In the genomic region with DNA sequence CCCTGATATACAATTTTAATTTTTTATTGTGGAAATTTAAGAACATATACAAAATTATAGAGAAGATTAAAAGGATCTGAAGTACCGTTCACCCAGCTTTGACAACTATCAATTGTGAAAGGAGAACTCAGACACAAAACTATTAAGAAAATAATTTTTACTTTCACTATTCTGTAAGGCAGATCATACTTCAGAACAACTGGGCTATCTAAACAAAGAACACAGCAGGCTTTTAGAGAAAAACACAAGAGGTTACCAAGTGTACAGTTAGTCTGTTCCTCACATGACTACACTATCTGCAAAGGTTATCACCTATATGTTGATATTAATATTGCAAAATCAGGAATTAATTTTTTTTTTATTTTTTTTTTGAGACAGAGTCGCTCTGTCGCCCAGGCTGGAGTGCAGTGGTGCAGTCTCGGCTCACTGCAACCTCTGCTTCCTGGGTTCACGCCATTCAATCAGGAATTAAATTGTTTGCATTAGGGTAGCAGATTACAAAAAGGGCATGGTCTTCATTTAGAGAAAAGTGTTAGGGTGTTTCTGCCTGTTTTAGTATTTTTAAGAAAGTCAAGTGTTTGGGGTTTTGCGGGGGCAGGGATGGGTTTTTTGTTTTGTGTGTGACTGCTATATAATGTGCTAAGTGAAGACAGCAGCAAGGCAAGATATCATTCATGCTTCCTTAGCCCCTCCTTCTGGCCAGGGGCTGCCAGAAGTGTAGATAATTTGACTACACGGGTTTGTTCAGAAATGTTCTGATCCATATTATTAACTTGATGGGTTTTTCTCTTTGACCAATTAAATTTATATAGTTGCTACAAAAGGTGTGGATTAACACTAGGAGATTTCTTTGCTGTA, we compare ENCODE assay signal across 1 cellular context.
TF ChIP-seq lines count a peak whose summit lies in the region.

No MANE protein-coding gene starts in this region.

TF ChIP-seq in IMR-90, 13 proteins besides CTCF, POLR2A, EP300 and RAD21:
- TF ChIP-seq, protein P1, sequence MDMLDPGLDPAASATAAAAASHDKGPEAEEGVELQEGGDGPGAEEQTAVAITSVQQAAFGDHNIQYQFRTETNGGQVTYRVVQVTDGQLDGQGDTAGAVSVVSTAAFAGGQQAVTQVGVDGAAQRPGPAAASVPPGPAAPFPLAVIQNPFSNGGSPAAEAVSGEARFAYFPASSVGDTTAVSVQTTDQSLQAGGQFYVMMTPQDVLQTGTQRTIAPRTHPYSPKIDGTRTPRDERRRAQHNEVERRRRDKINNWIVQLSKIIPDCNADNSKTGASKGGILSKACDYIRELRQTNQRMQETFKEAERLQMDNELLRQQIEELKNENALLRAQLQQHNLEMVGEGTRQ (IDR thresholded peaks at IDR 0.05; ENCODE audit: low read depth, low read length), result no peak
- TF ChIP-seq RFX5 (IDR thresholded peaks at IDR 0.05; ENCODE audit: low read depth, low read length) (no peak), MAZ (IDR thresholded peaks at IDR 0.05; ENCODE audit: borderline replicate concordance, low read depth, low read length) (no peak), MAFK (IDR thresholded peaks at IDR 0.05; ENCODE audit: low read depth, low read length) (no peak), CEBPB (IDR thresholded peaks at IDR 0.05; ENCODE audit: low read depth, low read length) (no peak), MXI1 (IDR thresholded peaks at IDR 0.05; ENCODE audit: borderline replicate concordance, low read depth, low read length) (no peak), FOS (IDR thresholded peaks at IDR 0.05; ENCODE audit: low read depth, low read length) (no peak), NFE2L2 (IDR thresholded peaks at IDR 0.05; ENCODE audit: low read depth, low read length) (no peak), RCOR1 (IDR thresholded peaks at IDR 0.05; ENCODE audit: insufficient replicate concordance, low read length) (no peak), BHLHE40 (IDR thresholded peaks at IDR 0.05; ENCODE audit: low read depth, low read length) (no peak), SMC3 (IDR thresholded peaks at IDR 0.05; ENCODE audit: low read depth, low read length) (no peak)
- TF ChIP-seq, protein P2, sequence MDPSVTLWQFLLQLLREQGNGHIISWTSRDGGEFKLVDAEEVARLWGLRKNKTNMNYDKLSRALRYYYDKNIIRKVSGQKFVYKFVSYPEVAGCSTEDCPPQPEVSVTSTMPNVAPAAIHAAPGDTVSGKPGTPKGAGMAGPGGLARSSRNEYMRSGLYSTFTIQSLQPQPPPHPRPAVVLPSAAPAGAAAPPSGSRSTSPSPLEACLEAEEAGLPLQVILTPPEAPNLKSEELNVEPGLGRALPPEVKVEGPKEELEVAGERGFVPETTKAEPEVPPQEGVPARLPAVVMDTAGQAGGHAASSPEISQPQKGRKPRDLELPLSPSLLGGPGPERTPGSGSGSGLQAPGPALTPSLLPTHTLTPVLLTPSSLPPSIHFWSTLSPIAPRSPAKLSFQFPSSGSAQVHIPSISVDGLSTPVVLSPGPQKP (IDR thresholded peaks at IDR 0.05; ENCODE audit: borderline replicate concordance, low read depth, low read length), result no peak
